ENCODE assay signal across 9 cellular contexts in the genomic region with DNA sequence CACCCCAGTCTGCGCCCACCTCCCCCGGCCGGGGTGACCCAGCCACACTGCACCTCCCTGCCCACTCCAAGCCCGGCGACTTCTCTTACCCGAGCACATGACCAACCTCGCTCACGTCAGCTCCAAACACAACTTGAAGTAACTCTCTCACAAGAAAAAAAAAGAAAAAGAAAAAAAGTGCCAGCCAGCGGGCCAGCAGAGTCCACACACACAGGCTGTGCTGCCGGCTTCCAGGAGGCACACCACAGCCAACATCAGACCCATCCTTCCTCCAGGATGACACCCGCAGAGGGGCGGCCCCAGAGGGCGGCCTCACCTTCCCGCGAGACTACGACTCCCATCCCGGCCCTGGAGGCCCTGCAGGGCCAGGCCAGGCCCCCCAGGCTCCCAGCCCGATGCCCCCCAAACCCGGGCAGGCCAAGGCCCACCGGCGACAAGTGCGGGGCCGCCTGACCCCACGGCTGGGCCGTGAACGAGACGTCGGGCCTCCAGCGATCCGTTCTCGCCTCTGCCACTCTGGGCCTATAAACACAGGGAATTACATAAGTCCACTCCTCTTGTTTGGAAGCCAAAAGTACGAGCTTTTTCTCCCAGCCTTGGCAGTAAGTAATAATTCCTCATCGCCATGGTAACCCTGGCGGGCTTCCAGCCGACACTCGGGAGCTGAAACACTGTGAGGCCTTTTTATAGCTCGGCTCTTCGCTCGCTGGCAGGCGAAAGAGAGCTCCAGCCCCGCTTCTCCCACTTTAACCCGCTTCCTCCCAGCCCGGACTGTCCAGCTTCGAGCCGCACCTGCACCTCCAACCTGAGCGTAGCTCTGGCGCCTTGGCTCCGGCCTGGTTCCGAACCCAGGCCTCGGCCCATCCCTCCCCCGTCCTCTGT. TPM values are rescaled to one million over a fixed set of nuclear protein-coding genes. Genes with fewer than 3 reads are reported as not detected.
DNase-seq lines count a peak whose midpoint lies in the region; ATAC-seq, FAIRE-seq and TF ChIP-seq lines count a peak whose summit lies in the region.
"Had no signal": no experiment of that assay in that cellular context is flagged by ENCODE, and none has a peak within 500 bp of the region (broad histone marks: within the 10 kb centered on the region; RNA-seq: fewer than 3 reads in every experiment).

No MANE protein-coding gene starts in this region.

- no peak for ATAC-seq in activated naive CD4-positive, alpha-beta T cell treated with anti-CD3 and anti-CD28 coated beads, Interleukin-2, amount 50 U/mL, for 72 hours

- peak overlapping the region; percentile 95 for H3K27ac ChIP-seq in WERI-Rb-1
- H3K27ac ChIP-seq in effector memory CD4-positive, alpha-beta T cell (ENCODE audit: insufficient read depth, low read length, poor library complexity, severe bottlenecking) = no peak overlapping the region
- H3K27ac ChIP-seq: HL-60 had no signal

- peak overlapping the region in 1 of 2 donors; percentile 91 for H3K27ac Mint-ChIP-seq in activated naive CD4-positive, alpha-beta T cell treated with anti-CD3 and anti-CD28 coated beads, Interleukin-2, amount 50 U/mL, for 72 hours

- no peaks in the 10 kb centered on the region for H3K9me3 ChIP-seq in WERI-Rb-1 (ENCODE audit: severe bottlenecking)
- no peaks in the 10 kb centered on the region for H3K9me3 ChIP-seq in effector memory CD4-positive, alpha-beta T cell (ENCODE audit: control insufficient read depth, low read length)

- in situ Hi-C loops in GM13976 (cut with MboI; ENCODE audit: low sequenced_read_pairs, unreplicated experiment) = no loop called here

- peak; percentile 63 for FAIRE-seq in frontal cortex (lab: Jason Lieb, UNC)

- H3K36me3 Mint-ChIP-seq in activated naive CD4-positive, alpha-beta T cell treated with anti-CD3 and anti-CD28 coated beads, Interleukin-2, amount 50 U/mL, for 72 hours = no peaks in the 10 kb centered on the region

- H3K4me3 ChIP-seq in WERI-Rb-1 (ENCODE audit: low read depth, low read length) = peak overlapping the region; percentile 28
- no peak overlapping the region for H3K4me3 ChIP-seq in effector memory CD4-positive, alpha-beta T cell (ENCODE audit: insufficient read depth, low read depth, low read length, poor library complexity, severe bottlenecking)

- no peaks in the 10 kb centered on the region for H3K27me3 ChIP-seq in WERI-Rb-1 (ENCODE audit: insufficient read depth, low read depth, severe bottlenecking)
- no peaks in the 10 kb centered on the region for H3K27me3 ChIP-seq in effector memory CD4-positive, alpha-beta T cell (replicated peaks; ENCODE audit: control insufficient read depth, insufficient read depth, low read length, poor library complexity, severe bottlenecking)

- no peaks in the 10 kb centered on the region for H3K4me1 ChIP-seq in effector memory CD4-positive, alpha-beta T cell (ENCODE audit: control insufficient read depth, insufficient read depth, low read length, poor library complexity, severe bottlenecking)

- H3K36me3 ChIP-seq in WERI-Rb-1 = peaks cover 52% of the 10 kb centered on the region
- H3K36me3 ChIP-seq in effector memory CD4-positive, alpha-beta T cell (ENCODE audit: control insufficient read depth, insufficient read depth, low read length) = no peaks in the 10 kb centered on the region

- no peak for TF ChIP-seq CTCF in WERI-Rb-1 (IDR thresholded peaks at IDR 0.05; ENCODE audit: low read depth, low read length)
- no peak for TF ChIP-seq CTCF in GM13976 (IDR thresholded peaks at IDR 0.05; ENCODE audit: borderline replicate concordance, control extremely low read depth, extremely low read depth, insufficient read depth, missing control alignments)

- DNase-seq in DMS 273 treated with DMSO at 0.1 percent for 48 hours (lab: John Stamatoyannopoulos, UW) (peak; percentile 87), NCI-H1694 treated with DMSO at 0.1 percent for 48 hours (lab: John Stamatoyannopoulos, UW) (peak; percentile 95), WERI-Rb-1 (peak; percentile 79), frontal cortex (ENCODE audit: low spot score in 2 of 2) (peak; percentile 89 to 91), occipital lobe (lab: John Stamatoyannopoulos, UW) (peak; percentile 93), GM13976 (ENCODE audit: low spot score) (no peak)
- no peak for DNase-seq in activated naive CD4-positive, alpha-beta T cell treated with anti-CD3 and anti-CD28 coated beads, Interleukin-2, amount 50 U/mL, for 72 hours (ENCODE audit: low spot score in 2 of 2)
- no peak for DNase-seq in effector memory CD4-positive, alpha-beta T cell

- H3K9me3 Mint-ChIP-seq in activated naive CD4-positive, alpha-beta T cell treated with anti-CD3 and anti-CD28 coated beads, Interleukin-2, amount 50 U/mL, for 72 hours = no peaks in the 10 kb centered on the region

RNA-seq across cellular contexts. Expression of a gene that starts 49.1 kb away (rescaled TPM):
- total RNA-seq in frontal cortex = 7.3 TPM
- 12.8 TPM for total RNA-seq in occipital lobe
- 100 to 1,000 TPM in 1 of 2 donors, 10 to 100 TPM in 1; 66.8 to 125 TPM for total RNA-seq in activated naive CD4-positive, alpha-beta T cell treated with anti-CD3 and anti-CD28 coated beads, Interleukin-2, amount 50 U/mL, for 72 hours

Comparison
In these comparisons a context has a peak if more than half of its experiments do, and no peak if none do; other contexts are left out.
1. DNase-seq: peak in DMS 273 treated with DMSO at 0.1 percent for 48 hours (single experiment), NCI-H1694 treated with DMSO at 0.1 percent for 48 hours (single experiment), WERI-Rb-1 (single experiment), frontal cortex (2 of 2) and occipital lobe (single experiment); none in GM13976 (single experiment), activated naive CD4-positive, alpha-beta T cell treated with anti-CD3 and anti-CD28 coated beads, Interleukin-2, amount 50 U/mL, for 72 hours (0 of 2) and effector memory CD4-positive, alpha-beta T cell (0 of 3).